9 cellular contexts compared by ENCODE assay signal in genomic region chr14:24159777-24160498, GRCh38. TPM values are rescaled to one million over a fixed set of nuclear protein-coding genes. Genes with fewer than 3 reads are reported as not detected.
DNase-seq lines count a peak whose midpoint lies in the region; ATAC-seq and TF ChIP-seq lines count a peak whose summit lies in the region.
"Had no signal": no experiment of that assay in that cellular context is flagged by ENCODE, and none has a peak within 500 bp of the region (broad histone marks: within the 10 kb centered on the region; RNA-seq: fewer than 3 reads in every experiment).

No MANE protein-coding gene starts in this region.

- H3K9me3 ChIP-seq in hepatocyte (ENCODE audit: low read depth): no peaks in the 10 kb centered on the region

- H3K4me1 ChIP-seq in hepatocyte (ENCODE audit: insufficient read depth): peaks cover 16% of the 10 kb centered on the region
- peaks cover 8% of the 10 kb centered on the region for H3K4me1 ChIP-seq in foreskin keratinocyte

- WGBS in hepatocyte (ENCODE audit: low lambda C conversion rate, missing lambda C conversion rate): 95% methylated on average over 11 of the region's 11 CpGs

- H3K4me3 ChIP-seq in hepatocyte: no peak overlapping the region

- POLR2A ChIA-PET in activated CD4-positive, alpha-beta memory T cell treated with anti-CD3 and anti-CD28 coated beads for 36 hours (lab: Charles Lee): interaction anchor here (0.7 to 4.2 kb wide), 14 partner anchors 9 to 278 kb away, joined by 3 to 60 read pairs (median 14); partner anchors contain the start of genes CHMP4A, DCAF11, EMC9 and IPO4

- peak overlapping the region; percentile 100 for H3K27ac Mint-ChIP-seq in activated CD4-positive, alpha-beta memory T cell treated with anti-CD3 and anti-CD28 coated beads for 36 hours
- H3K27ac Mint-ChIP-seq in stimulated activated memory B cell treated with anti-CD40 and anti-IgM and Interleukin-4, amounts not matched to agents 10 μg/mL and 1 μg/mL and 100 μg/mL, for 72 hours: peak overlapping the region; percentile 90

- TF ChIP-seq CTCF in hepatocyte (IDR thresholded peaks at IDR 0.05; ENCODE audit: poor library complexity): no peak
- TF ChIP-seq CTCF in foreskin keratinocyte (conservative IDR thresholded peaks at IDR 0.05): no peak

- peaks cover 67% of the 10 kb centered on the region for H3K36me3 Mint-ChIP-seq in activated CD4-positive, alpha-beta memory T cell treated with anti-CD3 and anti-CD28 coated beads for 36 hours
- peaks cover 81% of the 10 kb centered on the region for H3K36me3 Mint-ChIP-seq in stimulated activated memory B cell treated with anti-CD40 and anti-IgM and Interleukin-4, amounts not matched to agents 10 μg/mL and 1 μg/mL and 100 μg/mL, for 72 hours

- no peaks in the 10 kb centered on the region for H3K36me3 ChIP-seq in hepatocyte (replicated peaks; ENCODE audit: insufficient read depth, low read depth)

- intact Hi-C loops in activated CD4-positive, alpha-beta memory T cell treated with anti-CD3 and anti-CD28 coated beads for 36 hours (cut with micrococcal nuclease): no loop called here

- H2AFZ ChIP-seq in hepatocyte: no peak overlapping the region

- H3K4me2 ChIP-seq in hepatocyte: no peak overlapping the region

- no peak for DNase-seq in activated CD4-positive, alpha-beta memory T cell treated with anti-CD3 and anti-CD28 coated beads for 36 hours
- DNase-seq in hepatocyte (ENCODE audit: low spot score) (no peak), anterior cingulate cortex (lab: John Stamatoyannopoulos, UW) (no peak), ACHN (no peak), foreskin keratinocyte (no peak), mucosa of gallbladder (ENCODE audit: low spot score) (no peak)
- DNase-seq: stimulated activated CD4-positive, alpha-beta T cell treated with anti-CD3 and anti-CD28 coated beads, Interleukin-2, amount 100 ng/mL, for 48 hours had no signal

- peaks cover 32% of the 10 kb centered on the region for H3K4me1 Mint-ChIP-seq in activated CD4-positive, alpha-beta memory T cell treated with anti-CD3 and anti-CD28 coated beads for 36 hours (ENCODE audit: low read depth)
- peaks cover 46% of the 10 kb centered on the region for H3K4me1 Mint-ChIP-seq in stimulated activated memory B cell treated with anti-CD40 and anti-IgM and Interleukin-4, amounts not matched to agents 10 μg/mL and 1 μg/mL and 100 μg/mL, for 72 hours

- H3K9me2 ChIP-seq in hepatocyte (replicated peaks; ENCODE audit: insufficient read depth): no peaks in the 10 kb centered on the region

- peaks cover 25% of the 10 kb centered on the region for H3K79me2 ChIP-seq in hepatocyte

- no peaks in the 10 kb centered on the region for H3K27me3 Mint-ChIP-seq in activated CD4-positive, alpha-beta memory T cell treated with anti-CD3 and anti-CD28 coated beads for 36 hours
- no peaks in the 10 kb centered on the region for H3K27me3 Mint-ChIP-seq in stimulated activated memory B cell treated with anti-CD40 and anti-IgM and Interleukin-4, amounts not matched to agents 10 μg/mL and 1 μg/mL and 100 μg/mL, for 72 hours

- H3K27ac ChIP-seq in hepatocyte (peak overlapping the region; percentile 75), foreskin keratinocyte (no peak overlapping the region)

- H3K27me3 ChIP-seq in hepatocyte: no peaks in the 10 kb centered on the region
- no peaks in the 10 kb centered on the region for H3K27me3 ChIP-seq in foreskin keratinocyte

- H3K4me3 Mint-ChIP-seq in activated CD4-positive, alpha-beta memory T cell treated with anti-CD3 and anti-CD28 coated beads for 36 hours: no peak overlapping the region
- H3K4me3 Mint-ChIP-seq in stimulated activated memory B cell treated with anti-CD40 and anti-IgM and Interleukin-4, amounts not matched to agents 10 μg/mL and 1 μg/mL and 100 μg/mL, for 72 hours: no peak overlapping the region

- in situ Hi-C loops in ACHN (cut with HindIII; ENCODE audit: low pct_ligation_motif_present, low pct_unique_long_range_greater_than_20kb, low sequenced_read_pairs): no loop called here

- ATAC-seq in stimulated activated memory B cell treated with anti-CD40 and anti-IgM and Interleukin-4, amounts not matched to agents 10 μg/mL and 1 μg/mL and 100 μg/mL, for 72 hours: no peak
- ATAC-seq in foreskin keratinocyte: no peak

- H3K9me3 Mint-ChIP-seq in activated CD4-positive, alpha-beta memory T cell treated with anti-CD3 and anti-CD28 coated beads for 36 hours: no peaks in the 10 kb centered on the region
- no peaks in the 10 kb centered on the region for H3K9me3 Mint-ChIP-seq in stimulated activated memory B cell treated with anti-CD40 and anti-IgM and Interleukin-4, amounts not matched to agents 10 μg/mL and 1 μg/mL and 100 μg/mL, for 72 hours

- peaks cover 5% of the 10 kb centered on the region for H4K20me1 ChIP-seq in hepatocyte (ENCODE audit: insufficient read depth, poor library complexity, severe bottlenecking)

- CTCF ChIA-PET in activated CD4-positive, alpha-beta memory T cell treated with anti-CD3 and anti-CD28 coated beads for 36 hours (lab: Charles Lee): interaction anchor here (1.0 to 4.6 kb wide), 18 partner anchors 9 to 151 kb away, joined by 3 to 76 read pairs (median 16); partner anchors contain the start of genes DCAF11, EMC9, IPO4 and LTB4R2

- peak; percentile 22 for TF ChIP-seq POLR2A in GM15510 (IDR thresholded peaks at IDR 0.05; ENCODE audit: borderline replicate concordance, extremely low read depth, insufficient read length)

RNA-seq across cellular contexts. Expression of gene IRF9, which starts 1.1 kb away (rescaled TPM):
- 100 to 1,000 TPM; 158 to 172 TPM for total RNA-seq in activated CD4-positive, alpha-beta memory T cell treated with anti-CD3 and anti-CD28 coated beads for 36 hours
- 33.7 and 42.7 TPM in 2 replicates for total RNA-seq in hepatocyte
- polyA plus RNA-seq in hepatocyte: 66.9 and 79.5 TPM in 2 replicates
- 128 and 137 TPM in 2 replicates for total RNA-seq in foreskin keratinocyte
- polyA plus RNA-seq in foreskin keratinocyte: 99.0 and 108 TPM in 2 replicates
- total RNA-seq in mucosa of gallbladder: 148 TPM

RNA-seq across cellular contexts. Expression of gene REC8, which starts 11.9 kb away (rescaled TPM):
- 10 to 100 TPM; 24.9 to 27.9 TPM for total RNA-seq in activated CD4-positive, alpha-beta memory T cell treated with anti-CD3 and anti-CD28 coated beads for 36 hours
- total RNA-seq in hepatocyte (28.5 and 44.8 TPM in 2 replicates), foreskin keratinocyte (5.2 and 6.1 TPM in 2 replicates), mucosa of gallbladder (208 TPM)
- polyA plus RNA-seq in hepatocyte (170 and 193 TPM in 2 replicates), foreskin keratinocyte (6.3 and 6.5 TPM in 2 replicates)

RNA-seq across cellular contexts. Expression of gene RNF31, which starts 12.6 kb away (rescaled TPM):
- total RNA-seq in activated CD4-positive, alpha-beta memory T cell treated with anti-CD3 and anti-CD28 coated beads for 36 hours: 10 to 100 TPM; 75.5 to 80.4 TPM
- total RNA-seq in hepatocyte: 27.8 and 35.0 TPM in 2 replicates
- 27.3 and 29.7 TPM in 2 replicates for polyA plus RNA-seq in hepatocyte
- 49.2 and 54.1 TPM in 2 replicates for total RNA-seq in foreskin keratinocyte
- polyA plus RNA-seq in foreskin keratinocyte: 42.3 and 43.7 TPM in 2 replicates
- total RNA-seq in mucosa of gallbladder: 60.7 TPM

RNA-seq across cellular contexts. Expression of gene PSME2, which starts 13.5 kb away (rescaled TPM):
- total RNA-seq in activated CD4-positive, alpha-beta memory T cell treated with anti-CD3 and anti-CD28 coated beads for 36 hours: 100 to 1,000 TPM; 404 to 411 TPM
- total RNA-seq in hepatocyte (62.7 and 75.5 TPM in 2 replicates), foreskin keratinocyte (219 and 237 TPM in 2 replicates), mucosa of gallbladder (106 TPM)
- polyA plus RNA-seq in hepatocyte (178 and 189 TPM in 2 replicates), foreskin keratinocyte (309 and 342 TPM in 2 replicates)

RNA-seq across cellular contexts. Expression of gene EMC9, which starts 18.5 kb away (rescaled TPM):
- 10 to 100 TPM; 40.0 to 40.9 TPM for total RNA-seq in activated CD4-positive, alpha-beta memory T cell treated with anti-CD3 and anti-CD28 coated beads for 36 hours
- 13.8 TPM in 2 replicates for total RNA-seq in hepatocyte
- polyA plus RNA-seq in hepatocyte: 32.2 and 34.1 TPM in 2 replicates
- 22.2 and 23.2 TPM in 2 replicates for total RNA-seq in foreskin keratinocyte
- 39.5 and 43.5 TPM in 2 replicates for polyA plus RNA-seq in foreskin keratinocyte
- total RNA-seq in mucosa of gallbladder: 24.0 TPM
